25 cellular contexts compared by ENCODE assay signal in genomic region chr1:115303364-115303763, GRCh38. TPM values are rescaled to one million over a fixed set of nuclear protein-coding genes. Genes with fewer than 3 reads are reported as not detected.
"Had no signal": no experiment of that assay in that cellular context is flagged by ENCODE, and none has a peak within 500 bp of the region (broad histone marks: within the 10 kb centered on the region; RNA-seq: fewer than 3 reads in every experiment).

No MANE protein-coding gene starts in this region.

- H3K9me3 ChIP-seq: SJSA1 had no signal

- H3K4me3 ChIP-seq: cardiac muscle cell, SJSA1 had no signal

- H3K9me3 Mint-ChIP-seq: activated T-cell treated with anti-CD3 and anti-CD28 coated beads, Interleukin-2, amount 50 U/mL, for 24 hours; activated T-helper 1 cell treated with anti-CD3 and anti-CD28 coated beads, Interleukin-12 subunit alpha, Interleukin-12 subunit beta, Interleukin-2, Interleukin-4 antibody, amounts not matched to agents 30 ng/mL and 10 ng/mL and 1 ng/mL, durations not matched to agents 14 hours and 24 hours and 36 hours had no signal

- H3K36me3 ChIP-seq: cardiac muscle cell, SJSA1 had no signal

- H3K27me3 ChIP-seq: cardiac muscle cell, SJSA1 had no signal

- H3K36me3 Mint-ChIP-seq: activated CD8-positive, alpha-beta memory T cell treated with anti-CD3 and anti-CD28 coated beads, Interleukin-2, amount 10 ng/mL, durations not matched to agents 7 days and 5 days; activated naive CD8-positive, alpha-beta T cell; brain; WTC11 had no signal

- H3K27ac ChIP-seq: cardiac muscle cell had no signal

- DNase-seq: activated CD4-positive, alpha-beta T cell treated with anti-CD3 and anti-CD28 coated beads, Interleukin-2, amount 10 ng/mL, durations not matched to agents 24 days and 14 days; activated CD4-positive, alpha-beta T cell treated with anti-CD3 and anti-CD28 coated beads, Interleukin-2, amount 50 U/mL, for 48 hours; activated CD4-positive, CD25-positive, alpha-beta regulatory T cell treated with anti-CD3 and anti-CD28 coated beads, Interleukin-2, amount 50 U/mL, for 72 hours; activated CD8-positive, alpha-beta memory T cell treated with anti-CD3 and anti-CD28 coated beads, Interleukin-2, amount 10 ng/mL, durations not matched to agents 7 days and 5 days; activated effector memory CD4-positive, alpha-beta T cell treated with anti-CD3 and anti-CD28 coated beads, Interleukin-2, amount 50 U/mL, for 16 hours; activated naive CD4-positive, alpha-beta T cell treated with Interleukin-2 at 50 U/mL for 16 hours; activated T-cell treated with anti-CD3 and anti-CD28 coated beads, Interleukin-2, amount 50 U/mL, for 24 hours; amygdala; MM.1S; NCI-H1105; NCI-H1436; NCI-H187; NCI-H2081; NCI-H446; NCI-H524; PC-3; SHP77; T-helper 17 cell; T-helper 9 cell had no signal

- H3K4me1 Mint-ChIP-seq: activated CD4-positive, alpha-beta T cell treated with anti-CD3 and anti-CD28 coated beads, Interleukin-2, amount 10 ng/mL, durations not matched to agents 24 days and 14 days; activated CD8-positive, alpha-beta memory T cell treated with anti-CD3 and anti-CD28 coated beads, Interleukin-2, amount 10 ng/mL, durations not matched to agents 7 days and 5 days; T-helper 17 cell had no signal

- H3K4me3 Mint-ChIP-seq: activated CD4-positive, alpha-beta T cell treated with anti-CD3 and anti-CD28 coated beads, Interleukin-2, amount 10 ng/mL, durations not matched to agents 24 days and 14 days; activated CD8-positive, alpha-beta memory T cell treated with anti-CD3 and anti-CD28 coated beads, Interleukin-2, amount 10 ng/mL, durations not matched to agents 7 days and 5 days; activated naive CD8-positive, alpha-beta T cell; activated T-cell treated with anti-CD3 and anti-CD28 coated beads, Interleukin-2, amount 50 U/mL, for 24 hours; activated T-helper 1 cell treated with anti-CD3 and anti-CD28 coated beads, Interleukin-12 subunit alpha, Interleukin-12 subunit beta, Interleukin-2, Interleukin-4 antibody, amounts not matched to agents 30 ng/mL and 10 ng/mL and 1 ng/mL, durations not matched to agents 14 hours and 24 hours and 36 hours; T-helper 17 cell; WTC11 had no signal

- H3K27ac Mint-ChIP-seq: activated CD4-positive, alpha-beta T cell treated with anti-CD3 and anti-CD28 coated beads, Interleukin-2, amount 10 ng/mL, durations not matched to agents 24 days and 14 days; activated CD8-positive, alpha-beta memory T cell treated with anti-CD3 and anti-CD28 coated beads, Interleukin-2, amount 10 ng/mL, durations not matched to agents 7 days and 5 days; activated naive CD8-positive, alpha-beta T cell; activated T-cell treated with anti-CD3 and anti-CD28 coated beads, Interleukin-2, amount 50 U/mL, for 24 hours; activated T-helper 1 cell treated with anti-CD3 and anti-CD28 coated beads, Interleukin-12 subunit alpha, Interleukin-12 subunit beta, Interleukin-2, Interleukin-4 antibody, amounts not matched to agents 30 ng/mL and 10 ng/mL and 1 ng/mL, durations not matched to agents 14 hours and 24 hours and 36 hours; T-helper 17 cell; WTC11 had no signal

- ATAC-seq: activated CD8-positive, alpha-beta memory T cell treated with anti-CD3 and anti-CD28 coated beads, Interleukin-2, amount 10 ng/mL, durations not matched to agents 7 days and 5 days; T-helper 17 cell; WTC11 had no signal

RNA-seq across cellular contexts. Expression of gene NGF, which starts 34.7 kb away (rescaled TPM):
- total RNA-seq: activated CD4-positive, alpha-beta T cell treated with anti-CD3 and anti-CD28 coated beads, Interleukin-2, amount 10 ng/mL, durations not matched to agents 24 days and 14 days; activated CD8-positive, alpha-beta memory T cell treated with anti-CD3 and anti-CD28 coated beads, Interleukin-2, amount 10 ng/mL, durations not matched to agents 7 days and 5 days; activated T-helper 1 cell treated with anti-CD3 and anti-CD28 coated beads, Interleukin-12 subunit alpha, Interleukin-12 subunit beta, Interleukin-2, Interleukin-4 antibody, amounts not matched to agents 30 ng/mL and 10 ng/mL and 1 ng/mL, durations not matched to agents 14 hours and 24 hours and 36 hours; T-helper 17 cell had no signal
- polyA plus RNA-seq: cardiac muscle cell had no signal
